ENCODE assay signal across 8 cellular contexts in the genomic region with DNA sequence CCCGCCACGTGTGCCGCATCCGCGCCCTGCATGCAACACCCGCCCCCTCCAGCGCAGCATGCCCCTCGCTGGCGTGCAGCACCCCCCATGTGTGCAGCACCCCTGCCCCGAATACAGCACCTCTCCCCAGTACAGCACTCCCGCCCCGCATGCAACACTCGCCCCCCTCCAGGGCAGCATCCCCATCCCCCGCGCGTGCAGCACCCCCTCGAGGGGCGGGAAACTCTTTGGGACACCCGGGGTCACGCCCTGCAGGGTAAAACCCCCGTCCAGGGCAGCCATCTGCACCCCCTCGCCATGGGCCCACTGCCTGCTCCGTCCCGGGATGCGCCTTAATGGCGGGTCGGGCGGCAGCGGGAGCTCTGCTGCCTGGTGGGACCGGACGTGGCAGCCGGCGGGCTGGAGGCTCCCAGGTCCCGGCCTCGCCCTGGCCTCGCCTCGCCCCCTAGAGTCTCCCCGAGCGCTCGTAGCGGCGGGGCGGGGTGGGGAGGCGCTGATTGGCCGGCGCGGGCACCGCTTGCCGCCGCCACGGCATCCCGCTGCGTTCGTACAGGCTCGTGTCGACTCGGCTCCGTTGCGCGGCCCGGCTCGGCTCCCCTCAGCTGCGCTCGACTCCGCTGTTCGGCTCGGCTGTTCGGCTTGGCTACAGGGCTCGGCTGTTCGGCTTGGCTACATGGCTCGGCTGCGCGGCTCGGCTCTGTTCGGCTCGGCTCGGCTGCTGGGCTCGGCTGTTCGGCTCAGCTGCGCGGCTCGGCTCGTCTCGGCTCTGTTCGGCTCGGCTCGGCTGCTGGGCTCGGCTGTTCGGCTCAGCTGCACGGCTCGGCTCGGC.
DNase-seq lines count a peak whose midpoint lies in the region; ATAC-seq, FAIRE-seq and TF ChIP-seq lines count a peak whose summit lies in the region.

No MANE protein-coding gene starts in this region.

- DNase-seq in NCI-H345 (lab: John Stamatoyannopoulos, UW) (peak; percentile 98), choroid plexus epithelial cell (ENCODE audit: low read depth) (peak; percentile 97), kidney glomerular epithelial cell (lab: John Stamatoyannopoulos, UW) (peak; percentile 93)
- DNase-seq in activated CD4-positive, alpha-beta T cell treated with anti-CD3 and anti-CD28 coated beads for 4 hours, result peak; percentile 96 to 97
- peak; percentile 98 for DNase-seq in stimulated activated CD4-positive, alpha-beta T cell treated with anti-CD3 and anti-CD28 coated beads, Interleukin-15, amount 100 ng/mL, for 24 hours

- H3K4me3 ChIP-seq in choroid plexus epithelial cell (ENCODE audit: low read depth, low read length), result peak overlapping the region; percentile 53

- no peak for TF ChIP-seq CTCF in choroid plexus epithelial cell (conservative IDR thresholded peaks at IDR 0.05; ENCODE audit: low read depth, low read length)

- FAIRE-seq in A204.1 (lab: Jason Lieb, UNC), result peak; percentile 94

- peak; percentile 88 for ATAC-seq in GM18873 (IDR thresholded peaks at IDR 0.05; ENCODE audit: low FRiP score, unreplicated experiment)
- ATAC-seq in HG03159 (IDR thresholded peaks at IDR 0.05; ENCODE audit: unreplicated experiment), result peak; percentile 94

Comparison
In these comparisons a context has a peak if more than half of its experiments do, and no peak if none do; other contexts are left out.
1. Peak in every context shown above with its lines: DNase-seq, ATAC-seq and H3K4me3 ChIP-seq.